8 cellular contexts compared by ENCODE assay signal in genomic region chr9:3526903-3527652, GRCh38. TPM values are rescaled to one million over a fixed set of nuclear protein-coding genes. Genes with fewer than 3 reads are reported as not detected.
DNase-seq lines count a peak whose midpoint lies in the region; ATAC-seq, FAIRE-seq and TF ChIP-seq lines count a peak whose summit lies in the region.

No MANE protein-coding gene starts in this region.

- no peak; the same call in 1 of the 2 replicates for TF ChIP-seq POLR2A in GM12891 (IDR thresholded peaks at IDR 0.05; ENCODE audit: low read depth, low read length)

- DNase-seq in GM12891 (ENCODE audit: insufficient read length, low spot score) (no peak), NCI-H1694 treated with DMSO at 0.1 percent for 48 hours (lab: John Stamatoyannopoulos, UW) (peak; percentile 61), glutamatergic neuron (no peak), progenitor cell of endocrine pancreas (ENCODE audit: low spot score, unreplicated experiment) (no peak), NCI-H1048 (lab: John Stamatoyannopoulos, UW) (no peak)
- no peak for DNase-seq in activated T-helper 1 cell treated with anti-CD3 and anti-CD28 coated beads, Interleukin-12 subunit alpha, Interleukin-12 subunit beta, Interleukin-2, Interleukin-4 antibody, amounts not matched to agents 30 ng/mL and 10 ng/mL and 1 ng/mL, durations not matched to agents 14 hours and 24 hours and 36 hours (ENCODE audit: low spot score)

- peak; percentile 38 for ATAC-seq in HG02840 (IDR thresholded peaks at IDR 0.05; ENCODE audit: low FRiP score, unreplicated experiment)

- intact Hi-C loops in activated T-helper 1 cell treated with anti-CD3 and anti-CD28 coated beads, Interleukin-12 subunit alpha, Interleukin-12 subunit beta, Interleukin-2, Interleukin-4 antibody, amounts not matched to agents 30 ng/mL and 10 ng/mL and 1 ng/mL, durations not matched to agents 14 hours and 24 hours and 36 hours (cut with micrococcal nuclease): loop anchor here (1.0 to 10.0 kb wide), 10 partner anchors 50 to 1925 kb away; partner anchors contain the start of genes CD274, CDC37L1, JAK2 and RCL1

- H3K27ac Mint-ChIP-seq in activated T-helper 1 cell treated with anti-CD3 and anti-CD28 coated beads, Interleukin-12 subunit alpha, Interleukin-12 subunit beta, Interleukin-2, Interleukin-4 antibody, amounts not matched to agents 30 ng/mL and 10 ng/mL and 1 ng/mL, durations not matched to agents 14 hours and 24 hours and 36 hours: peak overlapping the region; percentile 99
- H3K27ac Mint-ChIP-seq in glutamatergic neuron (ENCODE audit: unreplicated experiment): peak overlapping the region; percentile 99
- H3K27ac Mint-ChIP-seq in progenitor cell of endocrine pancreas: peak overlapping the region; percentile 100

- FAIRE-seq in GM12891 (lab: Jason Lieb, UNC): peak; percentile 92

- H3K27me3 Mint-ChIP-seq in activated T-helper 1 cell treated with anti-CD3 and anti-CD28 coated beads, Interleukin-12 subunit alpha, Interleukin-12 subunit beta, Interleukin-2, Interleukin-4 antibody, amounts not matched to agents 30 ng/mL and 10 ng/mL and 1 ng/mL, durations not matched to agents 14 hours and 24 hours and 36 hours (ENCODE audit: insufficient read depth): peaks cover 2% of the 10 kb centered on the region
- peaks cover 13% of the 10 kb centered on the region for H3K27me3 Mint-ChIP-seq in glutamatergic neuron (ENCODE audit: unreplicated experiment)
- no peaks in the 10 kb centered on the region for H3K27me3 Mint-ChIP-seq in progenitor cell of endocrine pancreas

- H3K27ac ChIP-seq in ACC112 (ENCODE audit: low read depth, low read length): peak overlapping the region; percentile 100

- peaks cover 59% of the 10 kb centered on the region for H3K4me1 Mint-ChIP-seq in activated T-helper 1 cell treated with anti-CD3 and anti-CD28 coated beads, Interleukin-12 subunit alpha, Interleukin-12 subunit beta, Interleukin-2, Interleukin-4 antibody, amounts not matched to agents 30 ng/mL and 10 ng/mL and 1 ng/mL, durations not matched to agents 14 hours and 24 hours and 36 hours (ENCODE audit: low read depth)
- peaks cover 18% of the 10 kb centered on the region for H3K4me1 Mint-ChIP-seq in glutamatergic neuron (ENCODE audit: low read depth, unreplicated experiment)
- H3K4me1 Mint-ChIP-seq in progenitor cell of endocrine pancreas (ENCODE audit: low read depth): peaks cover 34% of the 10 kb centered on the region

- TF ChIP-seq CTCF in glutamatergic neuron (IDR thresholded peaks at IDR 0.05; ENCODE audit: partially characterized antibody, unreplicated experiment) (no peak), progenitor cell of endocrine pancreas (IDR thresholded peaks at IDR 0.05; ENCODE audit: unreplicated experiment) (no peak)

- no peaks in the 10 kb centered on the region for H3K9me3 Mint-ChIP-seq in activated T-helper 1 cell treated with anti-CD3 and anti-CD28 coated beads, Interleukin-12 subunit alpha, Interleukin-12 subunit beta, Interleukin-2, Interleukin-4 antibody, amounts not matched to agents 30 ng/mL and 10 ng/mL and 1 ng/mL, durations not matched to agents 14 hours and 24 hours and 36 hours
- H3K9me3 Mint-ChIP-seq in glutamatergic neuron (ENCODE audit: unreplicated experiment) (peaks cover 12% of the 10 kb centered on the region), progenitor cell of endocrine pancreas (ENCODE audit: low read depth) (no peaks in the 10 kb centered on the region)

- H3K27me3 ChIP-seq in ACC112 (ENCODE audit: insufficient read depth, low read length): no peaks in the 10 kb centered on the region

- peaks cover 16% of the 10 kb centered on the region for H3K4me1 ChIP-seq in ACC112 (ENCODE audit: control insufficient read depth, insufficient read depth, low read length, unreplicated experiment)

- H3K36me3 Mint-ChIP-seq in activated T-helper 1 cell treated with anti-CD3 and anti-CD28 coated beads, Interleukin-12 subunit alpha, Interleukin-12 subunit beta, Interleukin-2, Interleukin-4 antibody, amounts not matched to agents 30 ng/mL and 10 ng/mL and 1 ng/mL, durations not matched to agents 14 hours and 24 hours and 36 hours (ENCODE audit: low read depth): peaks cover 6% of the 10 kb centered on the region
- H3K36me3 Mint-ChIP-seq in glutamatergic neuron (ENCODE audit: unreplicated experiment) (no peaks in the 10 kb centered on the region), progenitor cell of endocrine pancreas (ENCODE audit: insufficient read depth) (peaks cover 4% of the 10 kb centered on the region)

- peak overlapping the region; percentile 82 for H3K4me3 ChIP-seq in ACC112 (ENCODE audit: low read depth, low read length)

- H2AFZ ChIP-seq in ACC112 (ENCODE audit: low read length, unreplicated experiment): peak overlapping the region; percentile 46

- peak overlapping the region; percentile 87 for H3K4me3 Mint-ChIP-seq in activated T-helper 1 cell treated with anti-CD3 and anti-CD28 coated beads, Interleukin-12 subunit alpha, Interleukin-12 subunit beta, Interleukin-2, Interleukin-4 antibody, amounts not matched to agents 30 ng/mL and 10 ng/mL and 1 ng/mL, durations not matched to agents 14 hours and 24 hours and 36 hours
- H3K4me3 Mint-ChIP-seq in glutamatergic neuron (ENCODE audit: unreplicated experiment) (peak overlapping the region; percentile 99), progenitor cell of endocrine pancreas (ENCODE audit: low read depth) (peak overlapping the region; percentile 97)

- peaks cover 49% of the 10 kb centered on the region for H3K79me2 ChIP-seq in ACC112 (ENCODE audit: control insufficient read depth, insufficient read depth, low read length, unreplicated experiment)

- H3K36me3 ChIP-seq in ACC112 (ENCODE audit: insufficient read depth, low read length): peaks cover 6% of the 10 kb centered on the region; the same call in 1 of the 2 replicates

TF ChIP-seq in GM12891, 5 proteins besides CTCF, POLR2A, EP300 and RAD21:
- no peak for TF ChIP-seq TAF1 (IDR thresholded peaks at IDR 0.05; ENCODE audit: low read depth, low read length)
- TF ChIP-seq POU2F2 (IDR thresholded peaks at IDR 0.05; ENCODE audit: low read depth, low read length): peak; percentile 16
- no peak for TF ChIP-seq SPI1 (IDR thresholded peaks at IDR 0.05; ENCODE audit: low read depth, low read length)
- TF ChIP-seq POLR2AphosphoS5 (IDR thresholded peaks at IDR 0.05; ENCODE audit: low read depth, low read length): 0 out of 2 replicates have a peak, but pooled peaks have one; percentile 16

RNA-seq across cellular contexts. Expression of gene RFX3, which starts 1.3 kb away (rescaled TPM):
- 2.8 TPM for polyA plus RNA-seq in GM12891 (2012; ENCODE audit: low read depth, missing spikeins)
- 11.2 and 11.3 TPM in 2 replicates for total RNA-seq in activated T-helper 1 cell treated with anti-CD3 and anti-CD28 coated beads, Interleukin-12 subunit alpha, Interleukin-12 subunit beta, Interleukin-2, Interleukin-4 antibody, amounts not matched to agents 30 ng/mL and 10 ng/mL and 1 ng/mL, durations not matched to agents 14 hours and 24 hours and 36 hours
- 61.6 TPM for total RNA-seq in glutamatergic neuron (ENCODE audit: unreplicated experiment)
- 53.9 and 57.2 TPM in 2 replicates for total RNA-seq in progenitor cell of endocrine pancreas
